Comparison of ENCODE assay signal across 23 cellular contexts in the genomic region with DNA sequence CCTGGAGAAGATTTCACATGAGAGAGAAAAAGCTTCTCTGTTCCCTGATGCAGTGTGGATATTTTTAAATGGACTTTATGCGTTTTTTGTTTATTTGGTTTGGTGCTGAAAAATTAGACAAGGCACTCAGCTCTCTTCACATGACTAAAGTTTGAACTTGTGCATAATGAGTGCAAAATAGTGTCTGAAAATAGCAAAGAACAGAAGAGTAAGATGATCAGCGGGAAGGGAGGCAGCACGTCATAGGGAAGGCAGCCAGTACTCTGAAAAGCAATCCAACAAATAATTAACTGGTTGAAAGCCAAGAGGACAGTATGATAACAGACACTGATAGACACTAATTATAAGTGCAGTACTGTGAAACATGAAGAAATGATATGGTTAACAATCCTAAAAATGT. TPM values are rescaled to one million over a fixed set of nuclear protein-coding genes. Genes with fewer than 3 reads are reported as not detected.
A peak's percentile ranks its signal among the peaks of the same experiment; 100 is the strongest.
DNase-seq lines count a peak whose midpoint lies in the region; ATAC-seq, FAIRE-seq and TF ChIP-seq lines count a peak whose summit lies in the region.
"Had no signal": no experiment of that assay in that cellular context is flagged by ENCODE, and none has a peak within 500 bp of the region (broad histone marks: within the 10 kb centered on the region; RNA-seq: fewer than 3 reads in every experiment).

No MANE protein-coding gene starts in this region.

- in situ Hi-C loops in G401 (cut with HindIII; ENCODE audit: low sequenced_read_pairs): no loop called here

- H4K20me1 ChIP-seq in astrocyte (ENCODE audit: insufficient read depth, low read length): no peaks in the 10 kb centered on the region

- no peak overlapping the region for H3K4me3 ChIP-seq in astrocyte (ENCODE audit: insufficient read depth, low read depth, low read length)
- H3K4me3 ChIP-seq in heart left ventricle: peak overlapping the region in 2 of 12 donors; percentile 16 to 45
- H3K4me3 ChIP-seq: cardiac muscle cell, MG63 had no signal

- H3K36me3 ChIP-seq in astrocyte (ENCODE audit: insufficient read depth, low read length): no peaks in the 10 kb centered on the region
- no peaks in the 10 kb centered on the region for H3K36me3 ChIP-seq in heart left ventricle
- H3K36me3 ChIP-seq: cardiac muscle cell, MG63 had no signal

- H3K27ac ChIP-seq in astrocyte (ENCODE audit: low read depth, low read length): no peak overlapping the region
- H3K27ac ChIP-seq in heart left ventricle: peak overlapping the region in 10 of 12 donors; percentile 6 to 81 (median 61)
- H3K27ac ChIP-seq: cardiac muscle cell had no signal

- H3K4me1 ChIP-seq in astrocyte (ENCODE audit: insufficient read depth, low read length) (peaks cover 7% of the 10 kb centered on the region), heart left ventricle (peaks cover 0 to 30% (median 10%) of the 10 kb centered on the region in 12 donors)

- TF ChIP-seq CTCF in astrocyte (IDR thresholded peaks at IDR 0.05; ENCODE audit: insufficient read depth, low read depth, low read length): no peak
- TF ChIP-seq CTCF in heart left ventricle (IDR thresholded peaks at IDR 0.05): no peak
- TF ChIP-seq CTCF in nephron (IDR thresholded peaks at IDR 0.05; ENCODE audit: unreplicated experiment in 3 of 3): no peak

- H3K36me3 Mint-ChIP-seq in astrocyte (ENCODE audit: low read depth, unreplicated experiment) (peaks cover 1% of the 10 kb centered on the region), nephron (ENCODE audit: low read depth) (no peaks in the 10 kb centered on the region)

- 6 to 25% (median 12%) methylated on average over 3 of the region's 3 CpGs for WGBS in heart left ventricle, 4 donors

- DNase-seq in G401 (ENCODE audit: low spot score) (peak; percentile 85), astrocyte (ENCODE audit: low read depth) (peak; percentile 18), heart left ventricle (no peak), glomerular visceral epithelial cell (ENCODE audit: extremely low spot score) (no peak), NCI-H1417 (lab: John Stamatoyannopoulos, UW) (no peak), NCI-H526 treated with DMSO at 0.1 percent for 48 hours (lab: John Stamatoyannopoulos, UW) (no peak)
- DNase-seq: activated B cell treated with CpG ODN at 0.5 μM for 24 hours; activated CD8-positive, alpha-beta memory T cell treated with anti-CD3 and anti-CD28 coated beads for 24 hours; effector CD4-positive, alpha-beta T cell; left colon; MG63; NCI-H2029; NCI-H510A; occipital lobe; SHP77; stimulated activated CD4-positive, alpha-beta T cell treated with anti-CD3 and anti-CD28 coated beads, Interleukin-2, amount 100 ng/mL, for 48 hours; T-helper 17 cell had no signal

- peak; percentile 33 to 59 (median 43) for ATAC-seq in heart left ventricle
- ATAC-seq in GM21723 (IDR thresholded peaks at IDR 0.05; ENCODE audit: unreplicated experiment): no peak
- ATAC-seq: activated naive CD4-positive, alpha-beta T cell treated with anti-CD3 and anti-CD28 coated beads, Interleukin-2, amount 50 U/mL, for 72 hours; left colon; T-helper 17 cell had no signal

- H3K4me3 Mint-ChIP-seq in astrocyte (ENCODE audit: unreplicated experiment) (no peak overlapping the region), nephron (peak overlapping the region in 1 of 3 experiments; percentile 6)
- H3K4me3 Mint-ChIP-seq: activated B cell treated with CpG ODN at 0.5 μM for 24 hours, T-helper 17 cell had no signal

- H3K4me1 Mint-ChIP-seq in astrocyte (ENCODE audit: low read depth, unreplicated experiment): peaks cover 1% of the 10 kb centered on the region
- peaks cover 54% of the 10 kb centered on the region for H3K4me1 Mint-ChIP-seq in nephron
- H3K4me1 Mint-ChIP-seq: activated B cell treated with CpG ODN at 0.5 μM for 24 hours, T-helper 17 cell had no signal

- H3K9ac ChIP-seq in astrocyte (ENCODE audit: low read length): no peak overlapping the region

- H3K4me2 ChIP-seq in astrocyte (ENCODE audit: low read length): no peak overlapping the region

- intact Hi-C loops in heart left ventricle (cut with DNase I): no loop called here

- no peak for FAIRE-seq in astrocyte (lab: Jason Lieb, UNC)
- FAIRE-seq: GM19239, H54 had no signal

- no peak for TF ChIP-seq POLR2A in heart left ventricle (IDR thresholded peaks at IDR 0.05)

- H3K9me3 ChIP-seq in astrocyte (ENCODE audit: insufficient read depth, low read depth, low read length): no peaks in the 10 kb centered on the region
- peaks cover 0 to 8% (median 0%) of the 10 kb centered on the region in 12 donors for H3K9me3 ChIP-seq in heart left ventricle
- H3K9me3 ChIP-seq: MG63 had no signal

- H3K27ac Mint-ChIP-seq in astrocyte (ENCODE audit: unreplicated experiment) (no peak overlapping the region), nephron (peak overlapping the region; percentile 13 to 81 (median 66))
- H3K27ac Mint-ChIP-seq: activated B cell treated with CpG ODN at 0.5 μM for 24 hours; activated naive CD4-positive, alpha-beta T cell treated with anti-CD3 and anti-CD28 coated beads, Interleukin-2, amount 50 U/mL, for 72 hours; T-helper 17 cell had no signal

- H3K79me2 ChIP-seq in astrocyte (ENCODE audit: insufficient read depth, low read length): no peaks in the 10 kb centered on the region

- H3K9me3 Mint-ChIP-seq in astrocyte (ENCODE audit: unreplicated experiment): peaks cover 6% of the 10 kb centered on the region
- H3K9me3 Mint-ChIP-seq in nephron: peaks cover 5% of the 10 kb centered on the region

- no peaks in the 10 kb centered on the region for H3K27me3 Mint-ChIP-seq in astrocyte (ENCODE audit: low read depth, unreplicated experiment)
- no peaks in the 10 kb centered on the region for H3K27me3 Mint-ChIP-seq in nephron (ENCODE audit: low read depth)

- H2AFZ ChIP-seq in astrocyte (ENCODE audit: low read depth, low read length): no peak overlapping the region

- H3K27me3 ChIP-seq in astrocyte (ENCODE audit: insufficient read depth, low read length) (no peaks in the 10 kb centered on the region), heart left ventricle (no peaks in the 10 kb centered on the region)
- H3K27me3 ChIP-seq: cardiac muscle cell, MG63 had no signal

RNA-seq across cellular contexts. Expression of a gene that starts 46.6 kb away (rescaled TPM):
- 110 and 135 TPM in 2 replicates for total RNA-seq in G401 (2014; rRNA removed; shearing (Covaris generic))
- total RNA-seq in astrocyte (1.6 and 2.4 TPM in 2 replicates), heart left ventricle (10 to 100 TPM in 1 of 9 donors, 1 to 10 TPM in 8; 1.9 to 25.5 (median 4.3) TPM)
- 1 to 10 TPM; 4.4 to 5.1 TPM for polyA plus RNA-seq in heart left ventricle

Comparison
In these comparisons a context has a peak if more than half of its experiments do, and no peak if none do; other contexts are left out.
1. DNase-seq: peak in G401 (single experiment) and astrocyte (single experiment); none in heart left ventricle (0 of 5), glomerular visceral epithelial cell (single experiment), NCI-H1417 (0 of 3) and NCI-H526 treated with DMSO at 0.1 percent for 48 hours (single experiment).